Comparison of ENCODE assay signal across 22 cellular contexts in the genomic region with DNA sequence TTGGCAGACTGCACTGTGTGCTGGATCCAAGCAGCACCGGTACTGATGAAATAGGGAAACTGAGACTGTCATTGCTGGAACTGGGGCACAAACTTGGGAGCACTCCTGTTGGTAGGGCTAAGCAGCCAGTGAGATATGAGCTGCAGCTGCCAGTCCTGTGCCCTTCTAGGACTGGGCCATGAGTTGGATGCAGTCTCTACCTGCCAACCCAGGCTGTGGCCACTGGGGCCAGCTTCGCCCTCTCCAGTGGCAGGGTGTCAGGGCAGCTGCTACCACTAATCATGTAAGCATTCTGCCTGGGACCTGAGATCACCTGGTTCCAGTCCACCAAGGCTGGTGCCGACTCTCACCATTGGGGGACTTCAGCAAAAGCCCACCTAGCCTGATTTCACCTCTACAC.
"Had no signal": no experiment of that assay in that cellular context is flagged by ENCODE, and none has a peak within 500 bp of the region (broad histone marks: within the 10 kb centered on the region; RNA-seq: fewer than 3 reads in every experiment).

No MANE protein-coding gene starts in this region.

- H3K9me3 ChIP-seq: SJCRH30 had no signal

- ATAC-seq: PC-3, Right ventricle myocardium inferior, SK-N-SH treated with all-trans-retinoic acid at 6 μM for 48 hours had no signal

- H3K4me3 ChIP-seq: MG63, Peyer's patch, SJCRH30 had no signal

- H3K36me3 ChIP-seq: SJCRH30 had no signal

- H3K27me3 ChIP-seq: MG63, Peyer's patch, SJCRH30 had no signal

- H3K4me1 ChIP-seq: SJCRH30 had no signal

- H3K27ac ChIP-seq: HL-60, Peyer's patch, SJCRH30 had no signal

- DNase-seq: KBM-7, MG63, NCI-H1092, NCI-H1105 treated with DMSO at 0.1 percent for 48 hours, NCI-H1417 treated with DMSO at 0.1 percent for 48 hours, NCI-H146, NCI-H1694 treated with DMSO at 0.1 percent for 48 hours, NCI-H1930, NCI-H2081, NCI-H2107, NCI-H2227 treated with DMSO at 0.1 percent for 48 hours, NCI-H524, NCI-H526 treated with DMSO at 0.1 percent for 48 hours, NCI-H748 treated with DMSO at 0.1 percent for 48 hours, PC-3, Peyer's patch, SHP77 treated with DMSO at 0.1 percent for 48 hours, SJCRH30, T-helper 1 cell had no signal
